In genomic region chr4:33924801-33925200, GRCh38 we compare ENCODE assay signal across 1 cellular context.
TF ChIP-seq lines count a peak whose summit lies in the region.

No MANE protein-coding gene starts in this region.

TF ChIP-seq in GM23338, 12 proteins besides CTCF, POLR2A, EP300 and RAD21 (continued from another document):
- no peak for TF ChIP-seq ZNF462 (CRISPR knock-in tag; IDR thresholded peaks at IDR 0.05)
- TF ChIP-seq STAT1 (IDR thresholded peaks at IDR 0.05; ENCODE audit: unreplicated experiment) = no peak
- TF ChIP-seq CREB1 (CRISPR knock-in tag; IDR thresholded peaks at IDR 0.05; ENCODE audit: low read depth) = no peak
- TF ChIP-seq POLR2AphosphoS5 (IDR thresholded peaks at IDR 0.05; ENCODE audit: low read depth) = no peak
- no peak for TF ChIP-seq ZNF114 (CRISPR knock-in tag; IDR thresholded peaks at IDR 0.05)
TF ChIP-seq in GM23338: peak in this region for 0.
